ENCODE assay signal across 1 cellular context in genomic region chr11:22189660-22190059, GRCh38.
TF ChIP-seq lines count a peak whose summit lies in the region.

No MANE protein-coding gene starts in this region.

TF ChIP-seq in SK-N-SH, 30 proteins besides CTCF, POLR2A, EP300 and RAD21 (continued from another document):
- TF ChIP-seq USF2 (IDR thresholded peaks at IDR 0.05; ENCODE audit: borderline replicate concordance, low read depth, low read length), result no peak
- no peak for TF ChIP-seq FOXJ3 (CRISPR knock-in tag; IDR thresholded peaks at IDR 0.05)
- TF ChIP-seq MEF2A (IDR thresholded peaks at IDR 0.05; ENCODE audit: borderline replicate concordance, low read depth), result no peak
- no peak for TF ChIP-seq JUND (IDR thresholded peaks at IDR 0.05)
- TF ChIP-seq MAX (IDR thresholded peaks at IDR 0.05; ENCODE audit: low read depth), result no peak
TF ChIP-seq in SK-N-SH: peak in this region for 0.
